In the genomic region with DNA sequence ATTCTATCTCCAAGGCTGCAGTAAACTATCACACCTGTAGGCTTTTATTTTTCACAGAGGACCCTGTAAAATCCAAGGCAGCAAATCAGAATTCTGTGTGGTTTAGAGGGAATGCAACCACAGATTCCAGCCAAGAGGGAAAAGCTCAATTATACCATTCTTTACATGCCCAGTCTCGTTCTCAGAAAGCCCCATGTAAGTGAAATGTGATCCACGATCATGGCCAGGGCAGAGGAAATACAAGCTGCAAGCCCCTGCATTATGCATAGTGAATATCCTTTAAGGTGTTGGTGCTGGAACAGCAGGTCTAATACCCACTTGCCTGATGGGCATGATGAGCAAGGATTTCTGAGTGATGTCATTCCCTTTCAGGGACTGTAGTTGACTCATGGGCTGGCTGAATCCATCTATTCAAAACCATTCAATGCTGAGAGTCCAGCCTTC, we compare ENCODE assay signal across 12 cellular contexts.
DNase-seq lines count a peak whose midpoint lies in the region; ATAC-seq and TF ChIP-seq lines count a peak whose summit lies in the region.
"Had no signal": no experiment of that assay in that cellular context is flagged by ENCODE, and none has a peak within 500 bp of the region (broad histone marks: within the 10 kb centered on the region; RNA-seq: fewer than 3 reads in every experiment).

No MANE protein-coding gene starts in this region.

- no peaks in the 10 kb centered on the region for H3K9me3 ChIP-seq in CD8-positive, alpha-beta T cell (ENCODE audit: low read length)
- no peaks in the 10 kb centered on the region for H3K9me3 ChIP-seq in Loucy (ENCODE audit: insufficient read depth, low read depth, low read length)
- no peaks in the 10 kb centered on the region for H3K9me3 ChIP-seq in H9 (ENCODE audit: control insufficient read depth, low read depth, low read length)
- no peaks in the 10 kb centered on the region for H3K9me3 ChIP-seq in MG63
- H3K9me3 ChIP-seq: BE2C, right atrium auricular region, tibial nerve had no signal

- no peak for DNase-seq in CD8-positive, alpha-beta T cell
- DNase-seq in islet precursor cell = peak; percentile 91
- DNase-seq in H9 = no peak
- DNase-seq in Kasumi-1 (lab: John Stamatoyannopoulos, UW) = no peak
- DNase-seq in MG63 = no peak
- DNase-seq in nucleus accumbens (lab: John Stamatoyannopoulos, UW) = no peak
- DNase-seq: BE2C, NCI-H510A had no signal

- H3K18ac ChIP-seq in H9 (ENCODE audit: insufficient read length, low read depth, low read length) = no peak overlapping the region

- H3K79me2 ChIP-seq in Loucy (ENCODE audit: insufficient read depth, low read length) (no peaks in the 10 kb centered on the region), H9 (ENCODE audit: insufficient read depth, low read length) (no peaks in the 10 kb centered on the region)

- intact Hi-C loops in CD8-positive, alpha-beta T cell (cut with DNase I, micrococcal nuclease) = loop anchor here in 1 of 2 experiments (2.0 kb wide), 1 partner anchor 14 kb away; no protein-coding TSS in a partner anchor

- no peak overlapping the region for H4K8ac ChIP-seq in H9 (replicated peaks; ENCODE audit: insufficient read length, low read depth, low read length)

- TF ChIP-seq CTCF in CD8-positive, alpha-beta T cell (IDR thresholded peaks at IDR 0.05) = no peak
- TF ChIP-seq CTCF in Loucy (conservative IDR thresholded peaks at IDR 0.05; ENCODE audit: low read length) = peak; percentile 29
- no peak for TF ChIP-seq CTCF in H9 (conservative IDR thresholded peaks at IDR 0.05)

- POLR2A ChIA-PET in CD8-positive, alpha-beta T cell (lab: Charles Lee) = no interaction called here

- H3K4me2 ChIP-seq in Loucy (ENCODE audit: low read depth, low read length, poor library complexity, severe bottlenecking) (peak overlapping the region; percentile 76), H9 (ENCODE audit: insufficient read depth, insufficient read length, low read length) (no peak overlapping the region)

- no peaks in the 10 kb centered on the region for H3K27me3 Mint-ChIP-seq in CD8-positive, alpha-beta T cell (ENCODE audit: low read depth)
- no peaks in the 10 kb centered on the region for H3K27me3 Mint-ChIP-seq in activated T-helper 17 cell treated with anti-CD3 and anti-CD28 coated beads, Interleukin-2, amount 50 U/mL, for 72 hours
- no peaks in the 10 kb centered on the region for H3K27me3 Mint-ChIP-seq in H9 (ENCODE audit: low read depth)

- no CpG with 5 or more reads among the region's 2 CpGs for WGBS in H9 (ENCODE audit: extremely low coverage, insufficient read length, low lambda C conversion rate)

- H3K9ac ChIP-seq in Loucy (ENCODE audit: low read depth, low read length, poor library complexity, severe bottlenecking) = no peak overlapping the region
- H3K9ac ChIP-seq in H9 (ENCODE audit: extremely low read depth, insufficient read length, low read length) = no peak overlapping the region

- no peak overlapping the region for H3K27ac ChIP-seq in CD8-positive, alpha-beta T cell (ENCODE audit: low read depth, low read length)
- no peak overlapping the region for H3K27ac ChIP-seq in H9 (ENCODE audit: insufficient read length, low read depth, low read length)
- H3K27ac ChIP-seq: right atrium auricular region, tibial nerve had no signal

- H3K56ac ChIP-seq in H9 (ENCODE audit: insufficient read length, low read depth, low read length) = no peak overlapping the region

- H3K14ac ChIP-seq in H9 (ENCODE audit: insufficient read depth, low read length) = no peak overlapping the region

- no peaks in the 10 kb centered on the region for H3K23me2 ChIP-seq in H9 (ENCODE audit: insufficient read length, low read depth, low read length, poor library complexity, severe bottlenecking)

- no peaks in the 10 kb centered on the region for H3K27me3 ChIP-seq in CD8-positive, alpha-beta T cell (ENCODE audit: insufficient read depth, low read length)
- H3K27me3 ChIP-seq in Loucy (ENCODE audit: insufficient read depth, low read length, poor library complexity, severe bottlenecking) (no peaks in the 10 kb centered on the region), H9 (ENCODE audit: insufficient read depth, low read length) (no peaks in the 10 kb centered on the region), MG63 (no peaks in the 10 kb centered on the region)
- H3K27me3 ChIP-seq: BE2C, right atrium auricular region, tibial nerve had no signal

- H2AFZ ChIP-seq in Loucy (ENCODE audit: low read length) (no peak overlapping the region), H9 (ENCODE audit: low read length) (no peak overlapping the region)

- H2BK20ac ChIP-seq in H9 (ENCODE audit: low read depth, low read length, poor library complexity, severe bottlenecking) = no peak overlapping the region

- H2AK5ac ChIP-seq in H9 (ENCODE audit: insufficient read length, low read length) = no peak overlapping the region

- no peak overlapping the region for H2BK12ac ChIP-seq in H9 (ENCODE audit: insufficient read length, low read depth, low read length)

- no peak overlapping the region for H3T11ph ChIP-seq in H9 (ENCODE audit: low read length)

- peaks cover 39% of the 10 kb centered on the region for H3K4me1 ChIP-seq in CD8-positive, alpha-beta T cell (ENCODE audit: insufficient read depth, low read length)
- peaks cover 29% of the 10 kb centered on the region for H3K4me1 ChIP-seq in Loucy (ENCODE audit: insufficient read depth, low read length, poor library complexity, severe bottlenecking)
- no peaks in the 10 kb centered on the region; the same call in 1 of the 2 replicates for H3K4me1 ChIP-seq in H9 (ENCODE audit: insufficient read depth, low read length)

- CTCF ChIA-PET in CD8-positive, alpha-beta T cell (lab: Charles Lee) = interaction anchor here (3.7 kb wide), 1 partner anchor 220 kb away, joined by 16 read pairs; the partner anchor contains the start of gene MAML2

- H3K36me3 ChIP-seq in CD8-positive, alpha-beta T cell (ENCODE audit: insufficient read depth, low read length) = no peaks in the 10 kb centered on the region
- H3K36me3 ChIP-seq in Loucy (ENCODE audit: insufficient read depth, low read length) = no peaks in the 10 kb centered on the region
- no peaks in the 10 kb centered on the region for H3K36me3 ChIP-seq in MG63
- H3K36me3 ChIP-seq: BE2C, right atrium auricular region, tibial nerve had no signal

- peak overlapping the region; percentile 24 for H3K27ac Mint-ChIP-seq in CD8-positive, alpha-beta T cell
- no peak overlapping the region for H3K27ac Mint-ChIP-seq in activated T-helper 17 cell treated with anti-CD3 and anti-CD28 coated beads, Interleukin-2, amount 50 U/mL, for 72 hours
- H3K27ac Mint-ChIP-seq in H9 = no peak overlapping the region

- H3K4ac ChIP-seq in H9 (ENCODE audit: low read depth, low read length) = no peak overlapping the region

- no peaks in the 10 kb centered on the region for H3K9me2 ChIP-seq in Loucy (replicated peaks; ENCODE audit: low read depth, low read length)

- peaks cover 65% of the 10 kb centered on the region for H3K4me1 Mint-ChIP-seq in CD8-positive, alpha-beta T cell (ENCODE audit: low read depth)
- H3K4me1 Mint-ChIP-seq in activated T-helper 17 cell treated with anti-CD3 and anti-CD28 coated beads, Interleukin-2, amount 50 U/mL, for 72 hours = peaks cover 21% of the 10 kb centered on the region
- peaks cover 4 to 11% of the 10 kb centered on the region in 2 experiments; a peak in 3 of 4 replicates for H3K4me1 Mint-ChIP-seq in H9

- peaks cover 53% of the 10 kb centered on the region for H3K36me3 Mint-ChIP-seq in CD8-positive, alpha-beta T cell
- H3K36me3 Mint-ChIP-seq in activated T-helper 17 cell treated with anti-CD3 and anti-CD28 coated beads, Interleukin-2, amount 50 U/mL, for 72 hours (ENCODE audit: low read depth) = no peaks in the 10 kb centered on the region
- no peaks in the 10 kb centered on the region; a peak in 1 of 7 replicates for H3K36me3 Mint-ChIP-seq in H9 (ENCODE audit: insufficient read depth in 1 of 3, low read depth in 3 of 3)

- H4K20me1 ChIP-seq in Loucy (ENCODE audit: insufficient read depth, low read length, poor library complexity, severe bottlenecking) (no peaks in the 10 kb centered on the region), H9 (ENCODE audit: control insufficient read depth, insufficient read depth, insufficient read length) (no peaks in the 10 kb centered on the region)

- no peak overlapping the region for H2BK120ac ChIP-seq in H9 (ENCODE audit: low read depth, low read length, poor library complexity, severe bottlenecking)

- no peaks in the 10 kb centered on the region for H3K79me1 ChIP-seq in H9 (ENCODE audit: insufficient read depth, low read depth, low read length, poor library complexity, severe bottlenecking)

- H3F3A ChIP-seq in Loucy (ENCODE audit: low read depth) = no peaks in the 10 kb centered on the region

- H3K23ac ChIP-seq in H9 (ENCODE audit: insufficient read length, low read depth, low read length) = no peak overlapping the region

- no peak overlapping the region for H2BK5ac ChIP-seq in H9 (ENCODE audit: insufficient read length, low read length)

- no peak overlapping the region for H3K4me3 ChIP-seq in CD8-positive, alpha-beta T cell (ENCODE audit: low read depth, low read length)
- H3K4me3 ChIP-seq in Loucy (ENCODE audit: low read length, poor library complexity, severe bottlenecking) (peak overlapping the region; percentile 51), MG63 (no peak overlapping the region)
- H3K4me3 ChIP-seq: right atrium auricular region, tibial nerve had no signal

- H2BK15ac ChIP-seq in H9 (ENCODE audit: low read depth, low read length) = no peak overlapping the region

- no peaks in the 10 kb centered on the region for H3K9me3 Mint-ChIP-seq in CD8-positive, alpha-beta T cell
- H3K9me3 Mint-ChIP-seq in activated T-helper 17 cell treated with anti-CD3 and anti-CD28 coated beads, Interleukin-2, amount 50 U/mL, for 72 hours = no peaks in the 10 kb centered on the region
- H3K9me3 Mint-ChIP-seq in H9 = no peaks in the 10 kb centered on the region; a peak in 1 of 5 replicates

- ATAC-seq in CD8-positive, alpha-beta T cell = no peak
- peak; percentile 51 for ATAC-seq in activated T-helper 17 cell treated with anti-CD3 and anti-CD28 coated beads, Interleukin-2, amount 50 U/mL, for 72 hours (replicated peaks)

- H4K91ac ChIP-seq in H9 (ENCODE audit: insufficient read length, low read depth, low read length) = no peak overlapping the region

- no peak overlapping the region for H4K5ac ChIP-seq in H9 (ENCODE audit: insufficient read length, low read depth, low read length)

- no peak overlapping the region for H3K4me3 Mint-ChIP-seq in CD8-positive, alpha-beta T cell
- H3K4me3 Mint-ChIP-seq in activated T-helper 17 cell treated with anti-CD3 and anti-CD28 coated beads, Interleukin-2, amount 50 U/mL, for 72 hours = no peak overlapping the region
- no peak overlapping the region for H3K4me3 Mint-ChIP-seq in H9
